ENCODE assay signal across 1 cellular context in the genomic region with DNA sequence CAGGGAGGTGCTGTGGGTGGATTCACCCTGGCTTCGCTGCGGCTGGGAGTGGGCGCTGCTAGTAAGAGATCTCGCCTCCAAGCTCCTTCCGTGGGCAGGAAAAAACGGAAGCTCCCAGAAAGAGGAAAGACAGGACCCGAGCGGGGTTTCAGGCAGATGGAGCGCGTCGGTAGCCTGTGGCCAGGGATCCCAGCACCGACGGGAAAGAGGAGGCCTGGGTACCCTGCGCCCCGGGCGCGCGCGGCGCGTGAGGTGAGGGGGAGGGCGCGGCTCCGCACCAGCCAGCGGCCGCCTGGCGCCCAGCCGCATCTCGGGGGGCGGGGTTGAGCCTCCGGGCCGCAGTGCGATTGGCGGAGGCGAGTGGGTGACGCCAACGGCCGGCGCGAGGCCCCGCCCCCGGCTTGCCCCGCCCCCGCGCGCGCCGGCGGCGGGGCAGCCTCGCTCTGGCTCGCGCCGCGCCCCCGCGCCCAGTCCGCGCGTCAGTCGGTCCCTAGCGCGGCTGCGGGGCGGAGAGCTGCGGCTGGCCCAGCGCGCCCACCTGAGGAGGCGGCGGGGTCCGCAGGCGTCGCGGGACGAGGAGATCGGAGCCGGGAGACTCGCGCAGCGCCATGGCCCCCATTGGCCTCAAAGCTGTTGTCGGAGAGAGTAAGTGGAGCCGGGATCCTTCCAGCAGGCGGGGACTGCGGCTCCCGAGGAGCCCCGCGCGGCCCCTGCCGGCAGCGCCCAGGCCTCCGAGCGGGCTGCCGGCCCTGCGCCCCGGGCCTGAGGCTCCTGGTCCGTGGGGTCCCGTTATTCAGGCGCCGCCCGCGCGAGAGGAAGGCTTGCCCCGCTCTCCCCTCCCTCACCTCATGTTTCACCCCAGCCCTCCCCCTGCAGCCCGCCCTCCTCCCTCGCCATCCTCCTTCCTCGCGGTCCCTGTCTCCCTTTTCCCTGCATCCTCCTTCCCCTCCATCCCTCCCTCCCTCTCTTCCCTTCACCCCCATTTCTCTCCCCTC.
TF ChIP-seq lines count a peak whose summit lies in the region.

Gene STXBP1, plus strand, starts transcription at position 482 of the 995 bp plus-strand sequence. Its CDS starts 127 bp downstream, at position 609.

TF ChIP-seq in GM12878, 131 proteins besides CTCF, POLR2A, EP300 and RAD21 (continued from another document and continues in another):
- TF ChIP-seq, protein P1, sequence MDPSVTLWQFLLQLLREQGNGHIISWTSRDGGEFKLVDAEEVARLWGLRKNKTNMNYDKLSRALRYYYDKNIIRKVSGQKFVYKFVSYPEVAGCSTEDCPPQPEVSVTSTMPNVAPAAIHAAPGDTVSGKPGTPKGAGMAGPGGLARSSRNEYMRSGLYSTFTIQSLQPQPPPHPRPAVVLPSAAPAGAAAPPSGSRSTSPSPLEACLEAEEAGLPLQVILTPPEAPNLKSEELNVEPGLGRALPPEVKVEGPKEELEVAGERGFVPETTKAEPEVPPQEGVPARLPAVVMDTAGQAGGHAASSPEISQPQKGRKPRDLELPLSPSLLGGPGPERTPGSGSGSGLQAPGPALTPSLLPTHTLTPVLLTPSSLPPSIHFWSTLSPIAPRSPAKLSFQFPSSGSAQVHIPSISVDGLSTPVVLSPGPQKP (IDR thresholded peaks at IDR 0.05; ENCODE audit: low read depth, low read length) = no peak
- TF ChIP-seq, protein P2, sequence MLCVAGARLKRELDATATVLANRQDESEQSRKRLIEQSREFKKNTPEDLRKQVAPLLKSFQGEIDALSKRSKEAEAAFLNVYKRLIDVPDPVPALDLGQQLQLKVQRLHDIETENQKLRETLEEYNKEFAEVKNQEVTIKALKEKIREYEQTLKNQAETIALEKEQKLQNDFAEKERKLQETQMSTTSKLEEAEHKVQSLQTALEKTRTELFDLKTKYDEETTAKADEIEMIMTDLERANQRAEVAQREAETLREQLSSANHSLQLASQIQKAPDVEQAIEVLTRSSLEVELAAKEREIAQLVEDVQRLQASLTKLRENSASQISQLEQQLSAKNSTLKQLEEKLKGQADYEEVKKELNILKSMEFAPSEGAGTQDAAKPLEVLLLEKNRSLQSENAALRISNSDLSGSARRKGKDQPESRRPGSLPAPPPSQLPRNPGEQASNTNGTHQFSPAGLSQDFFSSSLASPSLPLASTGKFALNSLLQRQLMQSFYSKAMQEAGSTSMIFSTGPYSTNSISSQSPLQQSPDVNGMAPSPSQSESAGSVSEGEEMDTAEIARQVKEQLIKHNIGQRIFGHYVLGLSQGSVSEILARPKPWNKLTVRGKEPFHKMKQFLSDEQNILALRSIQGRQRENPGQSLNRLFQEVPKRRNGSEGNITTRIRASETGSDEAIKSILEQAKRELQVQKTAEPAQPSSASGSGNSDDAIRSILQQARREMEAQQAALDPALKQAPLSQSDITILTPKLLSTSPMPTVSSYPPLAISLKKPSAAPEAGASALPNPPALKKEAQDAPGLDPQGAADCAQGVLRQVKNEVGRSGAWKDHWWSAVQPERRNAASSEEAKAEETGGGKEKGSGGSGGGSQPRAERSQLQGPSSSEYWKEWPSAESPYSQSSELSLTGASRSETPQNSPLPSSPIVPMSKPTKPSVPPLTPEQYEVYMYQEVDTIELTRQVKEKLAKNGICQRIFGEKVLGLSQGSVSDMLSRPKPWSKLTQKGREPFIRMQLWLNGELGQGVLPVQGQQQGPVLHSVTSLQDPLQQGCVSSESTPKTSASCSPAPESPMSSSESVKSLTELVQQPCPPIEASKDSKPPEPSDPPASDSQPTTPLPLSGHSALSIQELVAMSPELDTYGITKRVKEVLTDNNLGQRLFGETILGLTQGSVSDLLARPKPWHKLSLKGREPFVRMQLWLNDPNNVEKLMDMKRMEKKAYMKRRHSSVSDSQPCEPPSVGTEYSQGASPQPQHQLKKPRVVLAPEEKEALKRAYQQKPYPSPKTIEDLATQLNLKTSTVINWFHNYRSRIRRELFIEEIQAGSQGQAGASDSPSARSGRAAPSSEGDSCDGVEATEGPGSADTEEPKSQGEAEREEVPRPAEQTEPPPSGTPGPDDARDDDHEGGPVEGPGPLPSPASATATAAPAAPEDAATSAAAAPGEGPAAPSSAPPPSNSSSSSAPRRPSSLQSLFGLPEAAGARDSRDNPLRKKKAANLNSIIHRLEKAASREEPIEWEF (IDR thresholded peaks at IDR 0.05; ENCODE audit: insufficient replicate concordance, low read depth, low read length) = no peak
- TF ChIP-seq TAF1 (IDR thresholded peaks at IDR 0.05; ENCODE audit: borderline replicate concordance, low read depth, low read length) (no peak), STAT3 (IDR thresholded peaks at IDR 0.05; ENCODE audit: low read depth, low read length) (no peak), ZNF592 (IDR thresholded peaks at IDR 0.05) (no peak), IKZF2 (IDR thresholded peaks at IDR 0.05) (no peak), ZBTB4 (CRISPR knock-in tag; IDR thresholded peaks at IDR 0.05) (no peak), FOXM1 (IDR thresholded peaks at IDR 0.05; ENCODE audit: low read depth, low read length) (no peak), ZSCAN29 (IDR thresholded peaks at IDR 0.05) (no peak), NR2F1 (conservative IDR thresholded peaks at IDR 0.05) (no peak), HSF1 (IDR thresholded peaks at IDR 0.05; ENCODE audit: low read depth, low read length) (no peak), MYB (IDR thresholded peaks at IDR 0.05; ENCODE audit: borderline replicate concordance, low read depth, low read length) (no peak), TCF3 (IDR thresholded peaks at IDR 0.05; ENCODE audit: borderline replicate concordance, insufficient read depth, low read depth, low read length) (0 out of 2 replicates have a peak, but pooled peaks have one; percentile 10), CEBPB (IDR thresholded peaks at IDR 0.05; ENCODE audit: borderline replicate concordance in 1 of 2, low read depth in 2 of 2, low read length in 2 of 2) (no peak), NR2C2 (IDR thresholded peaks at IDR 0.05; ENCODE audit: borderline replicate concordance, control insufficient read depth, insufficient read length, low read depth) (no peak), EGR1 (IDR thresholded peaks at IDR 0.05; ENCODE audit: borderline replicate concordance in 1 of 2, low read depth in 2 of 2, low read length in 2 of 2) (peak in 1 of 2 experiments; percentile 64; a peak in 1 of 3 replicates), RFX5 (IDR thresholded peaks at IDR 0.05; ENCODE audit: low read depth, low read length) (no peak), RELA (IDR thresholded peaks at IDR 0.05; ENCODE audit: borderline replicate concordance, partially characterized antibody) (no peak), JUNB (IDR thresholded peaks at IDR 0.05) (no peak), SUZ12 (IDR thresholded peaks at IDR 0.05; ENCODE audit: unreplicated experiment) (peak; percentile 43), BMI1 (IDR thresholded peaks at IDR 0.05; ENCODE audit: borderline replicate concordance) (no peak), ASH2L (IDR thresholded peaks at IDR 0.05; ENCODE audit: borderline replicate concordance, low read depth) (no peak), TBL1XR1 (IDR thresholded peaks at IDR 0.05; ENCODE audit: low read depth, low read length) (no peak), NR2C1 (IDR thresholded peaks at IDR 0.05) (no peak), ETV6 (conservative IDR thresholded peaks at IDR 0.05 in 1 of 2, IDR thresholded peaks at IDR 0.05 in 1 of 2; ENCODE audit: borderline replicate concordance in 1 of 2, low read depth in 1 of 2) (no peak), FOXK2 (IDR thresholded peaks at IDR 0.05) (no peak), CREB1 (IDR thresholded peaks at IDR 0.05; ENCODE audit: low read depth) (no peak), TCF7 (IDR thresholded peaks at IDR 0.05; ENCODE audit: borderline replicate concordance) (no peak)
- TF ChIP-seq, protein P3, sequence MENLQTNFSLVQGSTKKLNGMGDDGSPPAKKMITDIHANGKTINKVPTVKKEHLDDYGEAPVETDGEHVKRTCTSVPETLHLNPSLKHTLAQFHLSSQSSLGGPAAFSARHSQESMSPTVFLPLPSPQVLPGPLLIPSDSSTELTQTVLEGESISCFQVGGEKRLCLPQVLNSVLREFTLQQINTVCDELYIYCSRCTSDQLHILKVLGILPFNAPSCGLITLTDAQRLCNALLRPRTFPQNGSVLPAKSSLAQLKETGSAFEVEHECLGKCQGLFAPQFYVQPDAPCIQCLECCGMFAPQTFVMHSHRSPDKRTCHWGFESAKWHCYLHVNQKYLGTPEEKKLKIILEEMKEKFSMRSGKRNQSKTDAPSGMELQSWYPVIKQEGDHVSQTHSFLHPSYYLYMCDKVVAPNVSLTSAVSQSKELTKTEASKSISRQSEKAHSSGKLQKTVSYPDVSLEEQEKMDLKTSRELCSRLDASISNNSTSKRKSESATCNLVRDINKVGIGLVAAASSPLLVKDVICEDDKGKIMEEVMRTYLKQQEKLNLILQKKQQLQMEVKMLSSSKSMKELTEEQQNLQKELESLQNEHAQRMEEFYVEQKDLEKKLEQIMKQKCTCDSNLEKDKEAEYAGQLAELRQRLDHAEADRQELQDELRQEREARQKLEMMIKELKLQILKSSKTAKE (IDR thresholded peaks at IDR 0.05; ENCODE audit: low read depth, poor library complexity, severe bottlenecking) = no peak
- TF ChIP-seq, protein P4, sequence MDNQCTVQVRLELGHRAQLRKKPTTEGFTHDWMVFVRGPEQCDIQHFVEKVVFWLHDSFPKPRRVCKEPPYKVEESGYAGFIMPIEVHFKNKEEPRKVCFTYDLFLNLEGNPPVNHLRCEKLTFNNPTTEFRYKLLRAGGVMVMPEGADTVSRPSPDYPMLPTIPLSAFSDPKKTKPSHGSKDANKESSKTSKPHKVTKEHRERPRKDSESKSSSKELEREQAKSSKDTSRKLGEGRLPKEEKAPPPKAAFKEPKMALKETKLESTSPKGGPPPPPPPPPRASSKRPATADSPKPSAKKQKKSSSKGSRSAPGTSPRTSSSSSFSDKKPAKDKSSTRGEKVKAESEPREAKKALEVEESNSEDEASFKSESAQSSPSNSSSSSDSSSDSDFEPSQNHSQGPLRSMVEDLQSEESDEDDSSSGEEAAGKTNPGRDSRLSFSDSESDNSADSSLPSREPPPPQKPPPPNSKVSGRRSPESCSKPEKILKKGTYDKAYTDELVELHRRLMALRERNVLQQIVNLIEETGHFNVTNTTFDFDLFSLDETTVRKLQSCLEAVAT (IDR thresholded peaks at IDR 0.05) = no peak
- TF ChIP-seq, protein P5, sequence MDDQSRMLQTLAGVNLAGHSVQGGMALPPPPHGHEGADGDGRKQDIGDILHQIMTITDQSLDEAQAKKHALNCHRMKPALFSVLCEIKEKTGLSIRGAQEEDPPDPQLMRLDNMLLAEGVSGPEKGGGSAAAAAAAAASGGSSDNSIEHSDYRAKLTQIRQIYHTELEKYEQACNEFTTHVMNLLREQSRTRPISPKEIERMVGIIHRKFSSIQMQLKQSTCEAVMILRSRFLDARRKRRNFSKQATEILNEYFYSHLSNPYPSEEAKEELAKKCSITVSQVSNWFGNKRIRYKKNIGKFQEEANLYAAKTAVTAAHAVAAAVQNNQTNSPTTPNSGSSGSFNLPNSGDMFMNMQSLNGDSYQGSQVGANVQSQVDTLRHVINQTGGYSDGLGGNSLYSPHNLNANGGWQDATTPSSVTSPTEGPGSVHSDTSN (IDR thresholded peaks at IDR 0.05; ENCODE audit: insufficient replicate concordance, low read depth, low read length) = no peak
